In the genomic region with DNA sequence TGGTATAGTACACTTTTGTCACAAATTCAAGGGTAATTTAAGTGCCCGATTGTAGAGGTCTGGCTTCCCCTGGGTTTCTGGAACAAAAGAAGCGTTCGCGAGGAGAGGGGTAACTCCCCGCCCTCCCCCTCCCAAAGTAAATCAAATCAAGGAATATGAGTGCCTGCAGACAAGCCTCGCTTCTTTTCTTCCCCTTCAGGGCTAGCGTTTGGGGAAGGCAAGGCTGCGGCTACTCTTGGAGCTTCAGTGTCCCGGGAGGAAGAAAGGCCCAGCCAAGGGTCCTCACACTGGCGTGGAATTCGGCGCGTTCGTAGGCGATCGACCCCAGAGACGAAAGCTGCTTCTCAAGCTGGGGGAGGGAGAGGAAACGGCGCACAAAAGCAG, we compare ENCODE assay signal across 8 cellular contexts. TPM values are rescaled to one million over a fixed set of nuclear protein-coding genes. Genes with fewer than 3 reads are reported as not detected.
DNase-seq lines count a peak whose midpoint lies in the region; ATAC-seq and TF ChIP-seq lines count a peak whose summit lies in the region.

No MANE protein-coding gene starts in this region.

- H3K4me3 Mint-ChIP-seq in T-helper 1 cell treated with Interleukin-12 subunit alpha and Interleukin-12 subunit beta and Interleukin-4 antibody, amounts not matched to agents 30 μg/mL and 1 μg/mL, for 36 hours: peak overlapping the region; percentile 97

- peak; percentile 34 for ATAC-seq in thoracic aorta (ENCODE audit: insufficient number of reproducible peaks, low FRiP score, low read depth)
- ATAC-seq in HG03025 (IDR thresholded peaks at IDR 0.05; ENCODE audit: low FRiP score, unreplicated experiment): no peak

- DNase-seq in T-helper 1 cell (no peak), astrocyte of the spinal cord (ENCODE audit: low read depth, low spot score) (no peak), thoracic aorta (ENCODE audit: low spot score) (no peak), UCSD-AML1 (lab: John Stamatoyannopoulos, UW; ENCODE audit: unreplicated experiment) (no peak), NCI-H2081 treated with DMSO at 0.1 percent for 48 hours (lab: John Stamatoyannopoulos, UW) (no peak)

- in situ Hi-C loops in astrocyte of the spinal cord (cut with HindIII; ENCODE audit: low sequenced_read_pairs): no loop called here

- H3K36me3 ChIP-seq in thoracic aorta: no peaks in the 10 kb centered on the region

- peaks cover 23% of the 10 kb centered on the region for H3K4me1 Mint-ChIP-seq in T-helper 1 cell treated with Interleukin-12 subunit alpha and Interleukin-12 subunit beta and Interleukin-4 antibody, amounts not matched to agents 30 μg/mL and 1 μg/mL, for 36 hours (ENCODE audit: low read depth)

- H3K36me3 Mint-ChIP-seq in T-helper 1 cell treated with Interleukin-12 subunit alpha and Interleukin-12 subunit beta and Interleukin-4 antibody, amounts not matched to agents 30 μg/mL and 1 μg/mL, for 36 hours (ENCODE audit: low read depth): peaks cover 27% of the 10 kb centered on the region

- H3K27me3 ChIP-seq in layer of hippocampus (ENCODE audit: control insufficient read depth, insufficient read depth, low read length) (no peaks in the 10 kb centered on the region), thoracic aorta (replicated peaks; ENCODE audit: insufficient read depth) (no peaks in the 10 kb centered on the region)

- H3K4me1 ChIP-seq in thoracic aorta (ENCODE audit: control insufficient read depth in 1 of 2, low read depth in 2 of 2): peaks cover 15 to 28% of the 10 kb centered on the region in 2 donors

- no peaks in the 10 kb centered on the region for H3K27me3 Mint-ChIP-seq in T-helper 1 cell treated with Interleukin-12 subunit alpha and Interleukin-12 subunit beta and Interleukin-4 antibody, amounts not matched to agents 30 μg/mL and 1 μg/mL, for 36 hours (ENCODE audit: low read depth)

- H3K9me3 ChIP-seq in thoracic aorta: no peaks in the 10 kb centered on the region

- peak overlapping the region; percentile 93 for H3K4me3 ChIP-seq in astrocyte of the spinal cord (ENCODE audit: low read depth, low read length)
- peak overlapping the region; percentile 95 for H3K4me3 ChIP-seq in thoracic aorta

- no peaks in the 10 kb centered on the region for H3K9me3 Mint-ChIP-seq in T-helper 1 cell treated with Interleukin-12 subunit alpha and Interleukin-12 subunit beta and Interleukin-4 antibody, amounts not matched to agents 30 μg/mL and 1 μg/mL, for 36 hours

- TF ChIP-seq CTCF in astrocyte of the spinal cord (IDR thresholded peaks at IDR 0.05; ENCODE audit: low read depth, low read length): no peak
- no peak for TF ChIP-seq CTCF in thoracic aorta (IDR thresholded peaks at IDR 0.05)

- H3K27ac Mint-ChIP-seq in T-helper 1 cell treated with Interleukin-12 subunit alpha and Interleukin-12 subunit beta and Interleukin-4 antibody, amounts not matched to agents 30 μg/mL and 1 μg/mL, for 36 hours: peak overlapping the region; percentile 99

- H3K27ac ChIP-seq in layer of hippocampus (ENCODE audit: low read depth, low read length) (peak overlapping the region; percentile 94), thoracic aorta (peak overlapping the region; percentile 85 to 96)

RNA-seq across cellular contexts. Expression of gene TMPO, which starts 0.4 kb away (rescaled TPM):
- 10 to 100 TPM; 41.7 to 52.6 TPM for total RNA-seq in thoracic aorta
